19 cellular contexts compared by ENCODE assay signal in genomic region chr6:105495515-105495914, GRCh38.
DNase-seq lines count a peak whose midpoint lies in the region; ATAC-seq and TF ChIP-seq lines count a peak whose summit lies in the region.
"Had no signal": no experiment of that assay in that cellular context is flagged by ENCODE, and none has a peak within 500 bp of the region (broad histone marks: within the 10 kb centered on the region; RNA-seq: fewer than 3 reads in every experiment).

No MANE protein-coding gene starts in this region.

- no peaks in the 10 kb centered on the region for H3K36me3 Mint-ChIP-seq in activated CD8-positive, alpha-beta T cell treated with anti-CD3 and anti-CD28 coated beads for 36 hours (ENCODE audit: low read depth)
- no peaks in the 10 kb centered on the region for H3K36me3 Mint-ChIP-seq in activated CD8-positive, alpha-beta T cell treated with anti-CD3 and anti-CD28 coated beads, Interleukin-2, amount 10 ng/mL, durations not matched to agents 7 days and 5 days (ENCODE audit: low read depth)
- H3K36me3 Mint-ChIP-seq in chondrocyte (ENCODE audit: low read depth), result no peaks in the 10 kb centered on the region

- TF ChIP-seq POLR2A in uterus (IDR thresholded peaks at IDR 0.05), result no peak

- peak; percentile 37 for ATAC-seq in activated CD8-positive, alpha-beta T cell treated with anti-CD3 and anti-CD28 coated beads for 36 hours
- no peak for ATAC-seq in activated CD8-positive, alpha-beta T cell treated with anti-CD3 and anti-CD28 coated beads, Interleukin-2, amount 10 ng/mL, durations not matched to agents 7 days and 5 days
- ATAC-seq in GM21619 (IDR thresholded peaks at IDR 0.05; ENCODE audit: unreplicated experiment) (peak; percentile 53), HG03342 (IDR thresholded peaks at IDR 0.05; ENCODE audit: unreplicated experiment) (peak; percentile 60), HG03095 (IDR thresholded peaks at IDR 0.05; ENCODE audit: unreplicated experiment) (no peak)
- ATAC-seq: stimulated activated naive CD8-positive, alpha-beta T cell treated with anti-CD3 and anti-CD28 coated beads, Interleukin-15, amount 100 ng/mL, for 72 hours had no signal

- H3K4me3 ChIP-seq in uterus, result no peak overlapping the region
- H3K4me3 ChIP-seq in WERI-Rb-1 (ENCODE audit: low read depth, low read length), result no peak overlapping the region
- H3K4me3 ChIP-seq: BLaER1 had no signal

- CTCF ChIA-PET in activated CD8-positive, alpha-beta T cell treated with anti-CD3 and anti-CD28 coated beads for 36 hours (lab: Charles Lee), result interaction anchor here (1.0 kb wide), 1 partner anchor 64 kb away, joined by 3 read pairs; no protein-coding TSS in a partner anchor
- CTCF ChIA-PET in activated CD8-positive, alpha-beta T cell treated with anti-CD3 and anti-CD28 coated beads, Interleukin-2, amount 10 ng/mL, durations not matched to agents 7 days and 5 days (lab: Charles Lee), result no interaction called here

- peak overlapping the region; percentile 12 to 72 for H3K27ac ChIP-seq in uterus
- H3K27ac ChIP-seq in WERI-Rb-1, result no peak overlapping the region
- H3K27ac ChIP-seq: 22Rv1, BLaER1 had no signal

- POLR2A ChIA-PET in activated CD8-positive, alpha-beta T cell treated with anti-CD3 and anti-CD28 coated beads for 36 hours (lab: Charles Lee), result no interaction called here
- POLR2A ChIA-PET in activated CD8-positive, alpha-beta T cell treated with anti-CD3 and anti-CD28 coated beads, Interleukin-2, amount 10 ng/mL, durations not matched to agents 7 days and 5 days (lab: Charles Lee), result no interaction called here

- no peaks in the 10 kb centered on the region for H3K9me3 Mint-ChIP-seq in activated CD8-positive, alpha-beta T cell treated with anti-CD3 and anti-CD28 coated beads for 36 hours
- no peaks in the 10 kb centered on the region for H3K9me3 Mint-ChIP-seq in activated CD8-positive, alpha-beta T cell treated with anti-CD3 and anti-CD28 coated beads, Interleukin-2, amount 10 ng/mL, durations not matched to agents 7 days and 5 days (ENCODE audit: insufficient read depth)
- no peaks in the 10 kb centered on the region for H3K9me3 Mint-ChIP-seq in chondrocyte (ENCODE audit: low read depth)
- H3K9me3 Mint-ChIP-seq: stimulated activated naive CD8-positive, alpha-beta T cell treated with anti-CD3 and anti-CD28 coated beads, Interleukin-15, amount 100 ng/mL, for 72 hours had no signal

- peaks cover 4 to 14% of the 10 kb centered on the region in 2 donors for H3K4me1 ChIP-seq in uterus
- H3K4me1 ChIP-seq: BLaER1 had no signal

- H3K27me3 ChIP-seq in uterus, result no peaks in the 10 kb centered on the region
- no peaks in the 10 kb centered on the region for H3K27me3 ChIP-seq in WERI-Rb-1 (ENCODE audit: insufficient read depth, low read depth, severe bottlenecking)
- H3K27me3 ChIP-seq: BLaER1 had no signal

- peak; percentile 9 for DNase-seq in activated CD8-positive, alpha-beta T cell treated with anti-CD3 and anti-CD28 coated beads for 36 hours
- no peak for DNase-seq in activated CD8-positive, alpha-beta T cell treated with anti-CD3 and anti-CD28 coated beads, Interleukin-2, amount 10 ng/mL, durations not matched to agents 7 days and 5 days
- no peak for DNase-seq in uterus
- no peak for DNase-seq in WERI-Rb-1
- no peak for DNase-seq in chondrocyte (ENCODE audit: low spot score)
- DNase-seq: activated CD4-positive, CD25-positive, alpha-beta regulatory T cell treated with anti-CD3 and anti-CD28 coated beads, Interleukin-2, amount 50 U/mL, for 72 hours; activated gamma-delta T cell; anterior cingulate cortex; DMS 273 treated with DMSO at 0.1 percent for 48 hours; NCI-H1436 treated with DMSO at 0.1 percent for 48 hours; NCI-H510A; stimulated activated naive CD8-positive, alpha-beta T cell treated with anti-CD3 and anti-CD28 coated beads, Interleukin-15, amount 100 ng/mL, for 72 hours had no signal

- H3K27me3 Mint-ChIP-seq in activated CD8-positive, alpha-beta T cell treated with anti-CD3 and anti-CD28 coated beads for 36 hours, result no peaks in the 10 kb centered on the region
- peaks cover 5% of the 10 kb centered on the region for H3K27me3 Mint-ChIP-seq in activated CD8-positive, alpha-beta T cell treated with anti-CD3 and anti-CD28 coated beads, Interleukin-2, amount 10 ng/mL, durations not matched to agents 7 days and 5 days (ENCODE audit: low read depth)
- peaks cover 1% of the 10 kb centered on the region for H3K27me3 Mint-ChIP-seq in chondrocyte (ENCODE audit: low read depth)
- H3K27me3 Mint-ChIP-seq: stimulated activated naive CD8-positive, alpha-beta T cell treated with anti-CD3 and anti-CD28 coated beads, Interleukin-15, amount 100 ng/mL, for 72 hours had no signal

- no peak overlapping the region for H3K4me3 Mint-ChIP-seq in activated CD8-positive, alpha-beta T cell treated with anti-CD3 and anti-CD28 coated beads for 36 hours
- no peak overlapping the region for H3K4me3 Mint-ChIP-seq in activated CD8-positive, alpha-beta T cell treated with anti-CD3 and anti-CD28 coated beads, Interleukin-2, amount 10 ng/mL, durations not matched to agents 7 days and 5 days
- no peak overlapping the region for H3K4me3 Mint-ChIP-seq in chondrocyte (ENCODE audit: unreplicated experiment)
- H3K4me3 Mint-ChIP-seq: neural crest cell; stimulated activated naive CD8-positive, alpha-beta T cell treated with anti-CD3 and anti-CD28 coated beads, Interleukin-15, amount 100 ng/mL, for 72 hours; T-helper 2 cell treated with Interferon-gamma antibody and Interleukin-4, amounts not matched to agents 5 μg/mL and 100 μg/mL, for 36 hours had no signal

- no peaks in the 10 kb centered on the region for H3K36me3 ChIP-seq in uterus
- H3K36me3 ChIP-seq in WERI-Rb-1, result no peaks in the 10 kb centered on the region
- H3K36me3 ChIP-seq: BLaER1 had no signal

- TF ChIP-seq CTCF in activated CD8-positive, alpha-beta T cell treated with anti-CD3 and anti-CD28 coated beads for 36 hours (IDR thresholded peaks at IDR 0.05), result no peak
- TF ChIP-seq CTCF in uterus (IDR thresholded peaks at IDR 0.05) (no peak), WERI-Rb-1 (IDR thresholded peaks at IDR 0.05; ENCODE audit: low read depth, low read length) (no peak), chondrocyte (IDR thresholded peaks at IDR 0.05) (no peak)

- intact Hi-C loops in activated CD8-positive, alpha-beta T cell treated with anti-CD3 and anti-CD28 coated beads for 36 hours (cut with micrococcal nuclease), result no loop called here
- intact Hi-C loops in uterus (cut with DNase I; ENCODE audit: low total_unique reads), result no loop called here

- no peak overlapping the region for H3K27ac Mint-ChIP-seq in activated CD8-positive, alpha-beta T cell treated with anti-CD3 and anti-CD28 coated beads for 36 hours
- H3K27ac Mint-ChIP-seq in activated CD8-positive, alpha-beta T cell treated with anti-CD3 and anti-CD28 coated beads, Interleukin-2, amount 10 ng/mL, durations not matched to agents 7 days and 5 days, result no peak overlapping the region
- no peak overlapping the region for H3K27ac Mint-ChIP-seq in chondrocyte (ENCODE audit: unreplicated experiment)
- H3K27ac Mint-ChIP-seq: stimulated activated naive CD8-positive, alpha-beta T cell treated with anti-CD3 and anti-CD28 coated beads, Interleukin-15, amount 100 ng/mL, for 72 hours; T-helper 2 cell treated with Interferon-gamma antibody and Interleukin-4, amounts not matched to agents 5 μg/mL and 100 μg/mL, for 36 hours had no signal

- no peaks in the 10 kb centered on the region for H3K9me3 ChIP-seq in uterus
- no peaks in the 10 kb centered on the region for H3K9me3 ChIP-seq in WERI-Rb-1 (ENCODE audit: severe bottlenecking)
- H3K9me3 ChIP-seq: BLaER1 had no signal

- H3K4me1 Mint-ChIP-seq in activated CD8-positive, alpha-beta T cell treated with anti-CD3 and anti-CD28 coated beads for 36 hours (ENCODE audit: low read depth), result peaks cover 6% of the 10 kb centered on the region
- H3K4me1 Mint-ChIP-seq in activated CD8-positive, alpha-beta T cell treated with anti-CD3 and anti-CD28 coated beads, Interleukin-2, amount 10 ng/mL, durations not matched to agents 7 days and 5 days (ENCODE audit: low read depth), result peaks cover 6% of the 10 kb centered on the region
- peaks cover 13% of the 10 kb centered on the region for H3K4me1 Mint-ChIP-seq in chondrocyte (ENCODE audit: low read depth)
- H3K4me1 Mint-ChIP-seq: stimulated activated naive CD8-positive, alpha-beta T cell treated with anti-CD3 and anti-CD28 coated beads, Interleukin-15, amount 100 ng/mL, for 72 hours had no signal

Comparison
In these comparisons a context has a peak if more than half of its experiments do, and no peak if none do; other contexts are left out.
1. ATAC-seq: peak in activated CD8-positive, alpha-beta T cell treated with anti-CD3 and anti-CD28 coated beads for 36 hours (single experiment), GM21619 (single experiment) and HG03342 (single experiment); none in activated CD8-positive, alpha-beta T cell treated with anti-CD3 and anti-CD28 coated beads, Interleukin-2, amount 10 ng/mL, durations not matched to agents 7 days and 5 days (single experiment) and HG03095 (single experiment).